8 cellular contexts compared by ENCODE assay signal in the genomic region with DNA sequence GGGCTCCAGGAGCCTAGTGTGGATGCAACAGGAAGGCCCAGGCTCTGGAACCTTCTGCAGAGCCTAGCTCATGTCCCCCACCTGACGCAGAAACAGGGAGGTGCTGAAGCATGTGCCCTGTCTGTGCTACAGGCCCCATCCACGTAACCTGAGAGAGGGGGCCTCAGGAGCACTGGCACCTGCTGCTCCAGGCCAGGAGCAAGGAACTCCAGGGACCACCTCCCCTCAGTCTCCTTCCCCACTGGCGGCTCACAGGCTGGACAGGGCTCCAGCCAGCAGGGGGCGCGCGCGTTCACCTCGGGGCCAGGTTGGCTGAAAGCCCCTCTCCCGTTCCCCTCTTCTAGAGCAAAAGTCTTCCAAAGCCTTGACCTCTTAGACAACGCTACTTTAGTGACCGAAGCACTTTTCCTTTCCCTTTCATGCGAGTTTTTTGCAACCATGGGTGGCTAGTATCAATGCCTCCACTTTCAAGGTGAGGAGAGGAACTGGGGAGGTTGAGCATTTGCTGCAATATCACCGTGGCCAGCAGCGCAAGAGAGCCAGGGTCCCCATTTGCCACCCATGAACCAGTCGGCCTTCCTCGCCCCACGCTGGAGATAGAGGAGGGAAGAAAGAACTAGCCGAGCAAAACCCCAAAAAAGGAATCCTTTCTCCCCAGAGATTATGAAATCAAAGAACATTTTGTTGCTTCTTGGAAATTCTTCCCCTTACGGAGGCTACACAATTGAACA. TPM values are rescaled to one million over a fixed set of nuclear protein-coding genes. Genes with fewer than 3 reads are reported as not detected.
DNase-seq lines count a peak whose midpoint lies in the region; ATAC-seq and TF ChIP-seq lines count a peak whose summit lies in the region.

No MANE protein-coding gene starts in this region.

- peak overlapping the region; percentile 88 for H2AFZ ChIP-seq in parathyroid adenoma

- peaks cover 9% of the 10 kb centered on the region for H3K36me3 Mint-ChIP-seq in activated naive CD4-positive, alpha-beta T cell treated with anti-CD3 and anti-CD28 coated beads, Interleukin-2, amount 10 ng/mL, durations not matched to agents 7 days and 5 days
- H3K36me3 Mint-ChIP-seq in type B pancreatic cell = peaks cover 5% of the 10 kb centered on the region

- no peaks in the 10 kb centered on the region for H3K9me3 Mint-ChIP-seq in activated naive CD4-positive, alpha-beta T cell treated with anti-CD3 and anti-CD28 coated beads, Interleukin-2, amount 10 ng/mL, durations not matched to agents 7 days and 5 days
- no peaks in the 10 kb centered on the region for H3K9me3 Mint-ChIP-seq in type B pancreatic cell

- peak overlapping the region; percentile 84 for H3K4me3 Mint-ChIP-seq in activated naive CD4-positive, alpha-beta T cell treated with anti-CD3 and anti-CD28 coated beads, Interleukin-2, amount 10 ng/mL, durations not matched to agents 7 days and 5 days
- H3K4me3 Mint-ChIP-seq in type B pancreatic cell = peak overlapping the region; percentile 94

- H3K36me3 ChIP-seq in SJCRH30 (no peaks in the 10 kb centered on the region), parathyroid adenoma (ENCODE audit: control insufficient read depth, insufficient read depth, low read length) (no peaks in the 10 kb centered on the region)

- TF ChIP-seq CTCF in parathyroid adenoma (IDR thresholded peaks at IDR 0.05) (peak; percentile 79), type B pancreatic cell (conservative IDR thresholded peaks at IDR 0.05) (peak; percentile 94)

- H3K4me3 ChIP-seq in SJCRH30 = no peak overlapping the region
- peak overlapping the region; percentile 68 for H3K4me3 ChIP-seq in parathyroid adenoma (ENCODE audit: low read depth, low read length)

- peaks cover 52% of the 10 kb centered on the region for H3K27me3 Mint-ChIP-seq in activated naive CD4-positive, alpha-beta T cell treated with anti-CD3 and anti-CD28 coated beads, Interleukin-2, amount 10 ng/mL, durations not matched to agents 7 days and 5 days
- H3K27me3 Mint-ChIP-seq in type B pancreatic cell = peaks cover 18% of the 10 kb centered on the region

- peak overlapping the region; percentile 96 for H3K4me2 ChIP-seq in parathyroid adenoma (ENCODE audit: low read length)

- ATAC-seq in HG02610 (IDR thresholded peaks at IDR 0.05; ENCODE audit: unreplicated experiment) (peak; percentile 36), Right ventricle myocardium inferior (peak; percentile 70)

- intact Hi-C loops in Right ventricle myocardium inferior (cut with DNase I) = loop anchor here (5.0 kb wide), 1 partner anchor 39 kb away; no protein-coding TSS in a partner anchor

- H3K27ac Mint-ChIP-seq in activated naive CD4-positive, alpha-beta T cell treated with anti-CD3 and anti-CD28 coated beads, Interleukin-2, amount 10 ng/mL, durations not matched to agents 7 days and 5 days = peak overlapping the region; percentile 71
- H3K27ac Mint-ChIP-seq in type B pancreatic cell = peak overlapping the region; percentile 94

- DNase-seq in D341Med (ENCODE audit: low spot score) (peak; percentile 88), SJCRH30 (peak; percentile 35 to 59), Right ventricle myocardium inferior (ENCODE audit: missing footprints) (peak; percentile 86), type B pancreatic cell (ENCODE audit: extremely low spot score, unreplicated experiment) (peak; percentile 86), NCI-H69 (lab: John Stamatoyannopoulos, UW) (no peak)
- DNase-seq in activated naive CD4-positive, alpha-beta T cell treated with anti-CD3 and anti-CD28 coated beads, Interleukin-2, amount 10 ng/mL, durations not matched to agents 7 days and 5 days = peak; percentile 83

- H3K9me3 ChIP-seq in SJCRH30 (replicated peaks) = no peaks in the 10 kb centered on the region
- no peaks in the 10 kb centered on the region for H3K9me3 ChIP-seq in parathyroid adenoma (ENCODE audit: control insufficient read depth, low read length)

- H3K27me3 ChIP-seq in SJCRH30 = peaks cover 7% of the 10 kb centered on the region
- H3K27me3 ChIP-seq in parathyroid adenoma (ENCODE audit: control insufficient read depth, insufficient read depth, low read length) = no peaks in the 10 kb centered on the region

- H3K4me1 Mint-ChIP-seq in activated naive CD4-positive, alpha-beta T cell treated with anti-CD3 and anti-CD28 coated beads, Interleukin-2, amount 10 ng/mL, durations not matched to agents 7 days and 5 days = peaks cover 24% of the 10 kb centered on the region
- peaks cover 10% of the 10 kb centered on the region for H3K4me1 Mint-ChIP-seq in type B pancreatic cell (ENCODE audit: unreplicated experiment)

- H3K4me1 ChIP-seq in SJCRH30 = no peaks in the 10 kb centered on the region
- no peaks in the 10 kb centered on the region for H3K4me1 ChIP-seq in parathyroid adenoma

- H3K9ac ChIP-seq in parathyroid adenoma = no peak overlapping the region

- no peak overlapping the region for H3K27ac ChIP-seq in SJCRH30
- H3K27ac ChIP-seq in parathyroid adenoma = no peak overlapping the region

- peaks cover 4% of the 10 kb centered on the region for H3K79me2 ChIP-seq in parathyroid adenoma

- CTCF ChIA-PET in activated naive CD4-positive, alpha-beta T cell treated with anti-CD3 and anti-CD28 coated beads, Interleukin-2, amount 10 ng/mL, durations not matched to agents 7 days and 5 days (lab: Charles Lee) = interaction anchor here (0.6 to 1.6 kb wide), 13 partner anchors 10 to 310 kb away, joined by 3 to 8 read pairs (median 4); no protein-coding TSS in a partner anchor

RNA-seq across cellular contexts. Expression of a gene that starts 52.4 kb away (rescaled TPM):
- not detected in 2 replicates for total RNA-seq in SJCRH30 (2014; rRNA removed; shearing (Covaris generic))
- total RNA-seq in Right ventricle myocardium inferior (49.0 TPM), type B pancreatic cell (ENCODE audit: low replicate concordance) (7.7 and 26.6 TPM in 2 replicates)

RNA-seq across cellular contexts. Expression of a gene that starts 53.2 kb away (rescaled TPM):
- total RNA-seq in SJCRH30 (2014; rRNA removed; shearing (Covaris generic)) = 5.9 and 7.0 TPM in 2 replicates
- total RNA-seq in Right ventricle myocardium inferior (18.7 TPM), type B pancreatic cell (ENCODE audit: low replicate concordance) (18.7 and 26.1 TPM in 2 replicates)
